2 cellular contexts compared by ENCODE assay signal in the genomic region with DNA sequence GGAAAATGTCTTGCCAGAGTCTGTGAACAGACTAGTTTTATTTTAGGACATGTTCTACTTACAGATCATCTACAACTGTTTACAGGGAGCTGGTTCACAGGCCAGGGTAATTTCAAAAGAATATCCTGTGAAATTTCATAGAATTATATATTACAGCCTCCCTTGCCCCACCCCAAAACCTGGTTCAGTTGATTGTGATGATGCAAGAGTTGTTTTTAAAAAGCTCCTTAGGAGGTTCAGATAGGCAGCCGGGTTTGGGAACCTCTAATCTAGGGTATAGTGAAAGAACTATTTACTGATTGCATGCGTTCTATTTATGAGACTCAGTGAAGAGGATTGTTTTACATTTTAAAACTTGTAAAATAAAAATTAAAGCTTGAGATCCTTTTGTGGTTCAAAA.
TF ChIP-seq lines count a peak whose summit lies in the region.

No MANE protein-coding gene starts in this region.

TF ChIP-seq in HepG2, 621 proteins besides CTCF, POLR2A, EP300 and RAD21:
- TF ChIP-seq ZNF646 (CRISPR knock-in tag; IDR thresholded peaks at IDR 0.05) (no peak), CEBPB (IDR thresholded peaks at IDR 0.05; ENCODE audit: borderline replicate concordance, low read depth, low read length) (0 out of 2 replicates have a peak, but pooled peaks have one; percentile 15), RBFOX2 (IDR thresholded peaks at IDR 0.05; ENCODE audit: low read depth, low read length) (peak; percentile 20; the same call in 1 of the 2 replicates), SETDB1 (CRISPR knock-in tag; IDR thresholded peaks at IDR 0.05; ENCODE audit: borderline replicate concordance) (no peak)

TF ChIP-seq in K562, 482 proteins besides CTCF, POLR2A, EP300 and RAD21:
- TF ChIP-seq CTBP1 (IDR thresholded peaks at IDR 0.05; ENCODE audit: borderline replicate concordance) (0 out of 2 replicates have a peak, but pooled peaks have one; percentile 4), POU5F1 (IDR thresholded peaks at IDR 0.05; ENCODE audit: borderline replicate concordance, low read depth, low read length, partially characterized antibody) (no peak), PRDM10 (IDR thresholded peaks at IDR 0.05; ENCODE audit: partially characterized antibody) (peak; percentile 30), NFATC3 (IDR thresholded peaks at IDR 0.05) (no peak), JUND (IDR thresholded peaks at IDR 0.05; ENCODE audit: borderline replicate concordance, low read depth, low read length) (peak; percentile 29; the same call in 1 of the 2 replicates), JUND (tag; IDR thresholded peaks at IDR 0.05; ENCODE audit: borderline replicate concordance, low read depth, low read length) (no peak), CEBPB (tag; IDR thresholded peaks at IDR 0.05) (peak; percentile 88), SRSF9 (IDR thresholded peaks at IDR 0.05; ENCODE audit: borderline replicate concordance, low read depth, low read length) (no peak), HOXB6 (CRISPR knock-in tag; IDR thresholded peaks at IDR 0.05; ENCODE audit: borderline replicate concordance) (no peak), CEBPG (CRISPR knock-in tag; IDR thresholded peaks at IDR 0.05) (peak; percentile 57), CEBPG (tag; conservative IDR thresholded peaks at IDR 0.05 in 1 of 2, IDR thresholded peaks at IDR 0.05 in 1 of 2) (peak; percentile 77 to 87), ATF3 (IDR thresholded peaks at IDR 0.05) (peak; percentile 93), ATF3 (CRISPR knock-in tag; conservative IDR thresholded peaks at IDR 0.05) (0 out of 2 replicates have a peak, but pooled peaks have one; percentile 26), SRSF1 (IDR thresholded peaks at IDR 0.05; ENCODE audit: low read depth, low read length) (no peak), VEZF1 (CRISPR knock-in tag; IDR thresholded peaks at IDR 0.05) (no peak)
- TF ChIP-seq, protein P1, sequence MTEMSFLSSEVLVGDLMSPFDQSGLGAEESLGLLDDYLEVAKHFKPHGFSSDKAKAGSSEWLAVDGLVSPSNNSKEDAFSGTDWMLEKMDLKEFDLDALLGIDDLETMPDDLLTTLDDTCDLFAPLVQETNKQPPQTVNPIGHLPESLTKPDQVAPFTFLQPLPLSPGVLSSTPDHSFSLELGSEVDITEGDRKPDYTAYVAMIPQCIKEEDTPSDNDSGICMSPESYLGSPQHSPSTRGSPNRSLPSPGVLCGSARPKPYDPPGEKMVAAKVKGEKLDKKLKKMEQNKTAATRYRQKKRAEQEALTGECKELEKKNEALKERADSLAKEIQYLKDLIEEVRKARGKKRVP (CRISPR knock-in tag; IDR thresholded peaks at IDR 0.05), result peak; percentile 56
- TF ChIP-seq, protein P2, sequence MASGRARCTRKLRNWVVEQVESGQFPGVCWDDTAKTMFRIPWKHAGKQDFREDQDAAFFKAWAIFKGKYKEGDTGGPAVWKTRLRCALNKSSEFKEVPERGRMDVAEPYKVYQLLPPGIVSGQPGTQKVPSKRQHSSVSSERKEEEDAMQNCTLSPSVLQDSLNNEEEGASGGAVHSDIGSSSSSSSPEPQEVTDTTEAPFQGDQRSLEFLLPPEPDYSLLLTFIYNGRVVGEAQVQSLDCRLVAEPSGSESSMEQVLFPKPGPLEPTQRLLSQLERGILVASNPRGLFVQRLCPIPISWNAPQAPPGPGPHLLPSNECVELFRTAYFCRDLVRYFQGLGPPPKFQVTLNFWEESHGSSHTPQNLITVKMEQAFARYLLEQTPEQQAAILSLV (tag; IDR thresholded peaks at IDR 0.05), result 0 out of 2 replicates have a peak, but pooled peaks have one; percentile 56
